Comparison of ENCODE assay signal across 1 cellular context in genomic region chr1:1959840-1960479, GRCh38.
A peak's percentile ranks its signal among the peaks of the same experiment; 100 is the strongest.
TF ChIP-seq lines count a peak whose summit lies in the region.

No MANE protein-coding gene starts in this region.

TF ChIP-seq in HepG2, 621 proteins besides CTCF, POLR2A, EP300 and RAD21 (continued from another document and continues in another):
- no peak for TF ChIP-seq RNF219 (CRISPR knock-in tag; IDR thresholded peaks at IDR 0.05)
- TF ChIP-seq STAG1 (CRISPR knock-in tag; IDR thresholded peaks at IDR 0.05) = peak; percentile 85
- 0 out of 2 replicates have a peak, but pooled peaks have one; percentile 63 for TF ChIP-seq ZNF878 (CRISPR knock-in tag; IDR thresholded peaks at IDR 0.05)
- TF ChIP-seq KDM3A (CRISPR knock-in tag; IDR thresholded peaks at IDR 0.05; ENCODE audit: low read depth) = peak; percentile 78; the same call in 1 of the 2 replicates
- TF ChIP-seq ZNF777 (CRISPR knock-in tag; IDR thresholded peaks at IDR 0.05) = no peak
- TF ChIP-seq ZNF468 (CRISPR knock-in tag; IDR thresholded peaks at IDR 0.05) = no peak
- no peak for TF ChIP-seq CENPT (CRISPR knock-in tag; IDR thresholded peaks at IDR 0.05; ENCODE audit: low read depth)
- no peak for TF ChIP-seq ZNF558 (CRISPR knock-in tag; IDR thresholded peaks at IDR 0.05; ENCODE audit: borderline replicate concordance)
- no peak for TF ChIP-seq ZNF441 (CRISPR knock-in tag; IDR thresholded peaks at IDR 0.05; ENCODE audit: borderline replicate concordance)
- no peak for TF ChIP-seq BRD4 (CRISPR knock-in tag; IDR thresholded peaks at IDR 0.05)
- TF ChIP-seq ARHGAP35 (CRISPR knock-in tag; IDR thresholded peaks at IDR 0.05; ENCODE audit: borderline replicate concordance) = no peak
- no peak for TF ChIP-seq MTA3 (CRISPR knock-in tag; IDR thresholded peaks at IDR 0.05)
- TF ChIP-seq DBP (CRISPR knock-in tag; IDR thresholded peaks at IDR 0.05; ENCODE audit: not compliant biosample characterization) = no peak
- no peak for TF ChIP-seq PLSCR1 (CRISPR knock-in tag; IDR thresholded peaks at IDR 0.05; ENCODE audit: borderline replicate concordance)
- TF ChIP-seq ARID5B (CRISPR knock-in tag; IDR thresholded peaks at IDR 0.05) = peak; percentile 65
- no peak for TF ChIP-seq ZNF329 (CRISPR knock-in tag; IDR thresholded peaks at IDR 0.05; ENCODE audit: low read depth)
- no peak for TF ChIP-seq SNAPC2 (CRISPR knock-in tag; IDR thresholded peaks at IDR 0.05)
- TF ChIP-seq ZNF264 (CRISPR knock-in tag; IDR thresholded peaks at IDR 0.05) = peak; percentile 50; the same call in 1 of the 2 replicates
- TF ChIP-seq HNF1A (IDR thresholded peaks at IDR 0.05; ENCODE audit: low read depth) = no peak
- TF ChIP-seq HNF1A (CRISPR knock-in tag; IDR thresholded peaks at IDR 0.05; ENCODE audit: borderline replicate concordance) = no peak
- TF ChIP-seq ZNF670 (CRISPR knock-in tag; IDR thresholded peaks at IDR 0.05; ENCODE audit: borderline replicate concordance) = peak; percentile 90; the same call in 1 of the 2 replicates
- peak; percentile 89 for TF ChIP-seq HIC2 (CRISPR knock-in tag; IDR thresholded peaks at IDR 0.05; ENCODE audit: low read depth)
- no peak for TF ChIP-seq PTBP1 (IDR thresholded peaks at IDR 0.05; ENCODE audit: low read depth, low read length, poor library complexity, severe bottlenecking)
- no peak for TF ChIP-seq MYPOP (CRISPR knock-in tag; IDR thresholded peaks at IDR 0.05)
- TF ChIP-seq ZNF446 (CRISPR knock-in tag; IDR thresholded peaks at IDR 0.05) = no peak
- TF ChIP-seq STAT5B (CRISPR knock-in tag; IDR thresholded peaks at IDR 0.05) = no peak
- TF ChIP-seq NFIB (CRISPR knock-in tag; IDR thresholded peaks at IDR 0.05; ENCODE audit: borderline replicate concordance) = no peak
- peak; percentile 64 for TF ChIP-seq ZNF547 (CRISPR knock-in tag; IDR thresholded peaks at IDR 0.05)
- no peak for TF ChIP-seq SNAPC5 (CRISPR knock-in tag; IDR thresholded peaks at IDR 0.05; ENCODE audit: borderline replicate concordance)
- TF ChIP-seq MEF2D (CRISPR knock-in tag; IDR thresholded peaks at IDR 0.05) = peak; percentile 85; the same call in 1 of the 2 replicates
- no peak for TF ChIP-seq SP1 (IDR thresholded peaks at IDR 0.05)
- peak; percentile 50; the same call in 1 of the 2 replicates for TF ChIP-seq SP1 (CRISPR knock-in tag; IDR thresholded peaks at IDR 0.05)
- TF ChIP-seq ZNF253 (CRISPR knock-in tag; IDR thresholded peaks at IDR 0.05; ENCODE audit: borderline replicate concordance) = no peak; the same call in 1 of the 2 replicates
- no peak for TF ChIP-seq HNRNPK (IDR thresholded peaks at IDR 0.05; ENCODE audit: low read depth, low read length, poor library complexity, severe bottlenecking)
- TF ChIP-seq SKI (IDR thresholded peaks at IDR 0.05; ENCODE audit: partially characterized antibody) = peak; percentile 74
- TF ChIP-seq SMAD1 (CRISPR knock-in tag; IDR thresholded peaks at IDR 0.05; ENCODE audit: borderline replicate concordance, low read depth) = peak; percentile 75; the same call in 1 of the 2 replicates
- no peak for TF ChIP-seq ZNF451 (CRISPR knock-in tag; IDR thresholded peaks at IDR 0.05)
- TF ChIP-seq ZNF20 (CRISPR knock-in tag; IDR thresholded peaks at IDR 0.05) = no peak
- TF ChIP-seq CBX1 (IDR thresholded peaks at IDR 0.05; ENCODE audit: low read depth) = peak; percentile 48
- TF ChIP-seq ZNF546 (CRISPR knock-in tag; conservative IDR thresholded peaks at IDR 0.05) = no peak
- TF ChIP-seq ZNF883 (CRISPR knock-in tag; IDR thresholded peaks at IDR 0.05; ENCODE audit: not compliant biosample characterization) = no peak
- no peak for TF ChIP-seq CHCHD3 (CRISPR knock-in tag; IDR thresholded peaks at IDR 0.05)
- peak; percentile 64 for TF ChIP-seq SP4 (CRISPR knock-in tag; IDR thresholded peaks at IDR 0.05)
- peak; percentile 65; the same call in 1 of the 2 replicates for TF ChIP-seq ESRRA (CRISPR knock-in tag; IDR thresholded peaks at IDR 0.05; ENCODE audit: low read depth)
- TF ChIP-seq SMYD3 (CRISPR knock-in tag; IDR thresholded peaks at IDR 0.05) = 0 out of 2 replicates have a peak, but pooled peaks have one; percentile 16
- no peak for TF ChIP-seq ZNF784 (CRISPR knock-in tag; IDR thresholded peaks at IDR 0.05; ENCODE audit: borderline replicate concordance)
- no peak for TF ChIP-seq ZNF224 (CRISPR knock-in tag; IDR thresholded peaks at IDR 0.05)
- TF ChIP-seq ZC3H4 (CRISPR knock-in tag; IDR thresholded peaks at IDR 0.05; ENCODE audit: borderline replicate concordance) = no peak
- TF ChIP-seq ZSCAN20 (CRISPR knock-in tag; IDR thresholded peaks at IDR 0.05; ENCODE audit: borderline replicate concordance) = 0 out of 2 replicates have a peak, but pooled peaks have one; percentile 61
- TF ChIP-seq PAX8 (CRISPR knock-in tag; IDR thresholded peaks at IDR 0.05; ENCODE audit: borderline replicate concordance) = no peak
- TF ChIP-seq GMEB2 (CRISPR knock-in tag; IDR thresholded peaks at IDR 0.05; ENCODE audit: low read depth) = no peak
- TF ChIP-seq ZSCAN31 (CRISPR knock-in tag; IDR thresholded peaks at IDR 0.05; ENCODE audit: low read depth) = 0 out of 2 replicates have a peak, but pooled peaks have one; percentile 25
- no peak for TF ChIP-seq DMAP1 (CRISPR knock-in tag; IDR thresholded peaks at IDR 0.05)
